23 cellular contexts compared by ENCODE assay signal in the genomic region with DNA sequence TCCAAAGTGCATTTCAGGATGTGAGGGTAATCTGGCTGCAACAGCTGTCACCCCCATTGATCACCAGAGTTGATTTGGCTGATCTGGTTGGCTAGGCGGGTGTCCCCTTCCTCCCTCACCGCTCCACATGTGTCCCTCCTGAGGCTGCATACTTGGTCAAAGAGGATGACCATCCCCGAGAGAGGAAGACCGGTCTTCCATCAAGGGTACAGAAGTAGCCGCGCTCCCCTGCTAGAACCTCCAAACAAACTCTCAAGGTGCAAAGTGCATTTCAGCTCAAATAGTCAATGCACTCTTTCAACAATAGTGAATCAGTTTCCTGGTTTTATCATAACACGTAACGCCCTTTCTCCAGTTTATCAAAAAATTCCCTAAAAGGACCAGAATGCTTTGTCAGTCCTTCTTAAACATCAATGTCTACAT. TPM values are rescaled to one million over a fixed set of nuclear protein-coding genes. Genes with fewer than 3 reads are reported as not detected.
A peak's percentile ranks its signal among the peaks of the same experiment; 100 is the strongest.
DNase-seq lines count a peak whose midpoint lies in the region; ATAC-seq and TF ChIP-seq lines count a peak whose summit lies in the region.
"Had no signal": no experiment of that assay in that cellular context is flagged by ENCODE, and none has a peak within 500 bp of the region (broad histone marks: within the 10 kb centered on the region; RNA-seq: fewer than 3 reads in every experiment).

No MANE protein-coding gene starts in this region.

- 31 to 79% methylated on average over 8 of the region's 8 CpGs for WGBS in sigmoid colon, 2 donors

- no peaks in the 10 kb centered on the region for H3K9me3 ChIP-seq in sigmoid colon
- H3K9me3 ChIP-seq: A549, colonic mucosa, vagina had no signal

- no peaks in the 10 kb centered on the region for H3K4me1 ChIP-seq in sigmoid colon
- H3K4me1 ChIP-seq: A549, colonic mucosa, vagina had no signal

- POLR2A ChIA-PET in activated CD8-positive, alpha-beta T cell treated with anti-CD3 and anti-CD28 coated beads for 36 hours (lab: Charles Lee): interaction anchor here (1.7 kb wide), 1 partner anchor 11 kb away, joined by 9 read pairs; no protein-coding TSS in a partner anchor
- POLR2A ChIA-PET in activated CD8-positive, alpha-beta T cell treated with anti-CD3 and anti-CD28 coated beads, Interleukin-2, amount 10 ng/mL, durations not matched to agents 7 days and 5 days (lab: Charles Lee): no interaction called here
- POLR2A ChIA-PET in WTC11 (lab: Charles Lee): interaction anchor here (0.7 kb wide), 1 partner anchor 13 kb away, joined by 3 read pairs; no protein-coding TSS in a partner anchor

- no peak overlapping the region for H3K4me3 ChIP-seq in sigmoid colon
- H3K4me3 ChIP-seq: A549, colonic mucosa, lung, smooth muscle cell, vagina had no signal

- DNase-seq in activated CD8-positive, alpha-beta T cell treated with anti-CD3 and anti-CD28 coated beads for 36 hours: no peak
- DNase-seq in activated CD8-positive, alpha-beta T cell treated with anti-CD3 and anti-CD28 coated beads, Interleukin-2, amount 10 ng/mL, durations not matched to agents 7 days and 5 days: no peak
- DNase-seq in WTC11 (ENCODE audit: low spot score) (no peak), immature natural killer cell (no peak), sigmoid colon (peak; percentile 13), occipital lobe (lab: John Stamatoyannopoulos, UW) (no peak), amygdala (lab: John Stamatoyannopoulos, UW) (no peak), OCI-M2 (lab: John Stamatoyannopoulos, UW; ENCODE audit: unreplicated experiment) (no peak)
- DNase-seq: activated CD4-positive, alpha-beta T cell treated with anti-CD3 and anti-CD28 coated beads, Interleukin-2, amount 50 U/mL, for 48 hours; KBM-7; NCI-H1694 treated with DMSO at 0.1 percent for 48 hours; NCI-H226; NCI-H82; OCI-M1; SHP77; stimulated activated CD4-positive, alpha-beta T cell treated with anti-CD3 and anti-CD28 coated beads, Interleukin-4, amount 100 ng/mL, for 4 hours had no signal

- H3K27ac Mint-ChIP-seq in activated CD8-positive, alpha-beta T cell treated with anti-CD3 and anti-CD28 coated beads for 36 hours: peak overlapping the region; percentile 58
- no peak overlapping the region for H3K27ac Mint-ChIP-seq in activated CD8-positive, alpha-beta T cell treated with anti-CD3 and anti-CD28 coated beads, Interleukin-2, amount 10 ng/mL, durations not matched to agents 7 days and 5 days
- peak overlapping the region; percentile 65; the same call in 1 of the 2 replicates for H3K27ac Mint-ChIP-seq in WTC11
- H3K27ac Mint-ChIP-seq in immature natural killer cell: peak overlapping the region; percentile 54 to 89 (median 83)
- H3K27ac Mint-ChIP-seq: nephron had no signal

- no peaks in the 10 kb centered on the region for H3K36me3 ChIP-seq in sigmoid colon
- H3K36me3 ChIP-seq: colonic mucosa, vagina had no signal

- no peak overlapping the region for H3K27ac ChIP-seq in sigmoid colon
- H3K27ac ChIP-seq: A549, C4-2B, colonic mucosa, vagina had no signal

- peaks cover 22% of the 10 kb centered on the region for H3K9me3 Mint-ChIP-seq in activated CD8-positive, alpha-beta T cell treated with anti-CD3 and anti-CD28 coated beads for 36 hours
- H3K9me3 Mint-ChIP-seq in activated CD8-positive, alpha-beta T cell treated with anti-CD3 and anti-CD28 coated beads, Interleukin-2, amount 10 ng/mL, durations not matched to agents 7 days and 5 days (ENCODE audit: insufficient read depth): peaks cover 20% of the 10 kb centered on the region
- H3K9me3 Mint-ChIP-seq in WTC11: peaks cover 18% of the 10 kb centered on the region
- H3K9me3 Mint-ChIP-seq in immature natural killer cell: no peaks in the 10 kb centered on the region

- intact Hi-C loops in activated CD8-positive, alpha-beta T cell treated with anti-CD3 and anti-CD28 coated beads for 36 hours (cut with micrococcal nuclease): no loop called here
- intact Hi-C loops in sigmoid colon (cut with DNase I): no loop called here

- H3K4me3 Mint-ChIP-seq in activated CD8-positive, alpha-beta T cell treated with anti-CD3 and anti-CD28 coated beads for 36 hours: no peak overlapping the region
- H3K4me3 Mint-ChIP-seq in activated CD8-positive, alpha-beta T cell treated with anti-CD3 and anti-CD28 coated beads, Interleukin-2, amount 10 ng/mL, durations not matched to agents 7 days and 5 days: no peak overlapping the region
- H3K4me3 Mint-ChIP-seq in WTC11 (no peak overlapping the region), immature natural killer cell (no peak overlapping the region)
- H3K4me3 Mint-ChIP-seq: nephron had no signal

- no peak for TF ChIP-seq EP300 in sigmoid colon (IDR thresholded peaks at IDR 0.05)

- TF ChIP-seq CTCF in activated CD8-positive, alpha-beta T cell treated with anti-CD3 and anti-CD28 coated beads for 36 hours (IDR thresholded peaks at IDR 0.05): no peak
- TF ChIP-seq CTCF in WTC11 (IDR thresholded peaks at IDR 0.05): no peak
- TF ChIP-seq CTCF in sigmoid colon (IDR thresholded peaks at IDR 0.05): no peak

- no peaks in the 10 kb centered on the region for H3K27me3 Mint-ChIP-seq in activated CD8-positive, alpha-beta T cell treated with anti-CD3 and anti-CD28 coated beads for 36 hours
- no peaks in the 10 kb centered on the region for H3K27me3 Mint-ChIP-seq in activated CD8-positive, alpha-beta T cell treated with anti-CD3 and anti-CD28 coated beads, Interleukin-2, amount 10 ng/mL, durations not matched to agents 7 days and 5 days (ENCODE audit: low read depth)
- H3K27me3 Mint-ChIP-seq in WTC11 (ENCODE audit: low read depth) (no peaks in the 10 kb centered on the region), immature natural killer cell (ENCODE audit: low read depth in 3 of 3) (peaks cover 0 to 6% (median 4%) of the 10 kb centered on the region in 3 donors)

- ATAC-seq in activated CD8-positive, alpha-beta T cell treated with anti-CD3 and anti-CD28 coated beads for 36 hours: no peak
- no peak for ATAC-seq in activated CD8-positive, alpha-beta T cell treated with anti-CD3 and anti-CD28 coated beads, Interleukin-2, amount 10 ng/mL, durations not matched to agents 7 days and 5 days
- ATAC-seq in WTC11: no peak
- ATAC-seq: A549 had no signal

- H3K36me3 Mint-ChIP-seq in activated CD8-positive, alpha-beta T cell treated with anti-CD3 and anti-CD28 coated beads for 36 hours (ENCODE audit: low read depth): peaks cover 71% of the 10 kb centered on the region
- H3K36me3 Mint-ChIP-seq in activated CD8-positive, alpha-beta T cell treated with anti-CD3 and anti-CD28 coated beads, Interleukin-2, amount 10 ng/mL, durations not matched to agents 7 days and 5 days (ENCODE audit: low read depth): peaks cover 82% of the 10 kb centered on the region
- H3K36me3 Mint-ChIP-seq in WTC11: peaks cover 17% of the 10 kb centered on the region
- H3K36me3 Mint-ChIP-seq in immature natural killer cell: peaks cover 24 to 30% (median 24%) of the 10 kb centered on the region in 3 donors

- TF ChIP-seq POLR2A in sigmoid colon (IDR thresholded peaks at IDR 0.05): no peak

- H3K27me3 ChIP-seq in sigmoid colon: no peaks in the 10 kb centered on the region
- H3K27me3 ChIP-seq: colonic mucosa, vagina had no signal

- CTCF ChIA-PET in activated CD8-positive, alpha-beta T cell treated with anti-CD3 and anti-CD28 coated beads for 36 hours (lab: Charles Lee): interaction anchor here (0.9 to 1.6 kb wide), 2 partner anchors 9 to 11 kb away, joined by 3 to 4 read pairs; no protein-coding TSS in a partner anchor
- CTCF ChIA-PET in activated CD8-positive, alpha-beta T cell treated with anti-CD3 and anti-CD28 coated beads, Interleukin-2, amount 10 ng/mL, durations not matched to agents 7 days and 5 days (lab: Charles Lee): interaction anchor here (0.9 kb wide), 2 partner anchors 8 to 11 kb away, joined by 3 to 4 read pairs; no protein-coding TSS in a partner anchor
- CTCF ChIA-PET in WTC11 (lab: Charles Lee): no interaction called here

- peaks cover 23% of the 10 kb centered on the region for H3K4me1 Mint-ChIP-seq in activated CD8-positive, alpha-beta T cell treated with anti-CD3 and anti-CD28 coated beads for 36 hours (ENCODE audit: low read depth)
- H3K4me1 Mint-ChIP-seq in activated CD8-positive, alpha-beta T cell treated with anti-CD3 and anti-CD28 coated beads, Interleukin-2, amount 10 ng/mL, durations not matched to agents 7 days and 5 days (ENCODE audit: low read depth): peaks cover 16% of the 10 kb centered on the region
- H3K4me1 Mint-ChIP-seq in WTC11 (peaks cover 11% of the 10 kb centered on the region), immature natural killer cell (peaks cover 74 to 88% of the 10 kb centered on the region in 2 donors)
- H3K4me1 Mint-ChIP-seq: nephron had no signal

TF ChIP-seq in WTC11, 78 proteins besides CTCF, POLR2A, EP300 and RAD21 (continues in another document):
- TF ChIP-seq CBFB (CRISPR knock-in tag; IDR thresholded peaks at IDR 0.05; ENCODE audit: low read depth): no peak

RNA-seq across cellular contexts. Expression of gene CARD11, which starts 44.6 kb away (rescaled TPM):
- total RNA-seq in activated CD8-positive, alpha-beta T cell treated with anti-CD3 and anti-CD28 coated beads for 36 hours: 100 to 1,000 TPM in 1 of 2 experiments, 10 to 100 TPM in 1; 98.3 to 103 TPM
- total RNA-seq in activated CD8-positive, alpha-beta T cell treated with anti-CD3 and anti-CD28 coated beads, Interleukin-2, amount 10 ng/mL, durations not matched to agents 7 days and 5 days: 100 to 1,000 TPM; 178 TPM
- total RNA-seq in WTC11 (2021) (34.6 to 40.8 TPM (median 35.5 TPM) in 3 replicates), sigmoid colon (under 1 TPM in 3 of 4 donors, not detected in 1; 0.14 to 0.71 (median 0.33) TPM), occipital lobe (0.31 TPM)
- polyA plus RNA-seq in immature natural killer cell (10 to 100 TPM in 2 of 3 donors, 1 to 10 TPM in 1; 3.3 to 76.5 (median 18.7) TPM), sigmoid colon (10 to 100 TPM in 1 of 3 donors, under 1 TPM in 2; 0.60 to 22.4 (median 0.92) TPM)

Comparison
In these comparisons a context has a peak if more than half of its experiments do, and no peak if none do; other contexts are left out.
1. RNA of gene CARD11, which starts 44.6 kb away (total RNA-seq): 178 TPM in activated CD8-positive, alpha-beta T cell treated with anti-CD3 and anti-CD28 coated beads, Interleukin-2, amount 10 ng/mL, durations not matched to agents 7 days and 5 days, 98.3 to 103 TPM in activated CD8-positive, alpha-beta T cell treated with anti-CD3 and anti-CD28 coated beads for 36 hours and 34.6 to 40.8 TPM in WTC11; 0.14 to 0.71 TPM in sigmoid colon and 0.31 TPM in occipital lobe (single experiment); every median in the first group is over 10 times any median in the second.